In the genomic region with DNA sequence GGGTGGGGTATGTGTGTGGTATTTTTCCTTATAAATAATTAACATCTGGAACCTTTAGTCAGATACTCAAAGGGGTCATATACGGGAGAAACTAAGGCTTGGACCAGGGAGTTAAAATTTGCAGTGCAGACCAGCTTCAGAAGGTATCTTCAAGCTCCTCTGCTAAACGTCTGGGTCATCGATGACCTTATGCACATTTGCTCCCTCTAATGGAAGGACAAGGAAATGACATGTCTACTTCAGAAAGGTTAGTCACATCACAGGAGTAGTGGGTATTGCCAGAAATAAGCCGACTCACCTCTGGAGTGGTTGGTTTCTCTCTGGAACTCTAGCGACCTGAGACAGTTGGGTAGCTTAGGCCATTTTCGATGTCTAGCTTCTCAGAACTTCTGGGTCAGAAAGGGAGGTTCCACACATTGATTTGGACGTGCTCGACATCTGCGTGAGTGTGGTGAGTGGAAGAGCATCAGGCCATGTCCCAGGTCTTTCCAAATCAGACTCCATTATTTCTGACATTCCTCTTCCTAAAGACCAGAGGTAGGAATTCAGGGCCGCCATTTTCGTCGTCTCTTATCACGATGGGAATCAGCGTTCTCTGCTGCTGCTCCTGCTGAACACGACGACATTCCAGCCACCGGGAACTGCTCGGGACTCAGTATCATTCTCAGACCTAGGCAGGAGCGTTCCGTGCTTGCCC, we compare ENCODE assay signal across 9 cellular contexts. TPM values are rescaled to one million over a fixed set of nuclear protein-coding genes. Genes with fewer than 3 reads are reported as not detected.
DNase-seq lines count a peak whose midpoint lies in the region; ATAC-seq and TF ChIP-seq lines count a peak whose summit lies in the region.
"Had no signal": no experiment of that assay in that cellular context is flagged by ENCODE, and none has a peak within 500 bp of the region (broad histone marks: within the 10 kb centered on the region; RNA-seq: fewer than 3 reads in every experiment).

No MANE protein-coding gene starts in this region.

- intact Hi-C loops in right lobe of liver (cut with DNase I), result loop anchor here (5.0 to 10.0 kb wide), 3 partner anchors 98 to 150 kb away; no protein-coding TSS in a partner anchor

- H3K4me2 ChIP-seq in SK-N-SH, result no peak overlapping the region
- H3K4me2 ChIP-seq: BLaER1 treated with 17β-estradiol and CSF1 and Interleukin-3, amounts not matched to agents 10 nM and 100 nM had no signal

- H3K79me2 ChIP-seq in SK-N-SH (ENCODE audit: insufficient read depth), result no peaks in the 10 kb centered on the region

- no peak overlapping the region for H3K27ac ChIP-seq in SK-N-SH (ENCODE audit: low read depth in 2 of 2, low read length in 1 of 2)
- H3K27ac ChIP-seq in coronary artery, result no peak overlapping the region
- H3K27ac ChIP-seq in right lobe of liver, result no peak overlapping the region
- peak overlapping the region in 2 of 4 donors; percentile 11 to 41 for H3K27ac ChIP-seq in upper lobe of left lung
- H3K27ac ChIP-seq: BLaER1 treated with 17β-estradiol and CSF1 and Interleukin-3, amounts not matched to agents 10 nM and 100 nM had no signal

- WGBS in SK-N-SH (ENCODE audit: low lambda C conversion rate), result 64% methylated on average over 18 of the region's 20 CpGs
- 7% methylated on average over 7 of the region's 20 CpGs for WGBS in right lobe of liver (ENCODE audit: insufficient coverage, low coverage, low lambda C conversion rate, missing lambda C conversion rate)
- 59 to 67% methylated on average over 16 to 20 of the region's 20 CpGs for WGBS in upper lobe of left lung, 2 donors

- CTCF ChIA-PET in SK-N-SH (lab: Yijun Ruan, JAX), result interaction anchor here (0.5 to 6.6 kb wide), 45 partner anchors 9 to 404 kb away, joined by 3 to 123 read pairs (median 5); a partner anchor contains a TSS

- H3K27me3 ChIP-seq in SK-N-SH (ENCODE audit: insufficient read depth) (no peaks in the 10 kb centered on the region), right lobe of liver (no peaks in the 10 kb centered on the region), upper lobe of left lung (no peaks in the 10 kb centered on the region)
- H3K27me3 ChIP-seq: BLaER1 treated with 17β-estradiol and CSF1 and Interleukin-3, amounts not matched to agents 10 nM and 100 nM had no signal

- H3K9ac ChIP-seq in SK-N-SH, result no peak overlapping the region
- H3K9ac ChIP-seq: BLaER1 treated with 17β-estradiol and CSF1 and Interleukin-3, amounts not matched to agents 10 nM and 100 nM had no signal

- no peaks in the 10 kb centered on the region; a peak in 2 of 4 replicates for H3K4me1 ChIP-seq in SK-N-SH (ENCODE audit: control insufficient read depth in 1 of 2, insufficient read depth in 2 of 2, low read depth in 1 of 2, low read length in 1 of 2)
- no peaks in the 10 kb centered on the region for H3K4me1 ChIP-seq in right lobe of liver
- H3K4me1 ChIP-seq in upper lobe of left lung, result peaks cover 9 to 31% (median 20%) of the 10 kb centered on the region in 4 donors

- H2AFZ ChIP-seq in SK-N-SH (ENCODE audit: low read depth), result no peak overlapping the region

- POLR2A ChIA-PET in SK-N-SH (lab: Yijun Ruan, JAX), result no interaction called here

- ATAC-seq in right lobe of liver (peak; percentile 84 to 90 (median 88)), upper lobe of left lung (ENCODE audit: low FRiP score in 2 of 2) (peak; percentile 83 to 84)

- TF ChIP-seq RAD21 in SK-N-SH (IDR thresholded peaks at IDR 0.05; ENCODE audit: low read length), result peak; percentile 76

- H3K9me3 ChIP-seq in SK-N-SH (no peaks in the 10 kb centered on the region), right lobe of liver (no peaks in the 10 kb centered on the region), upper lobe of left lung (no peaks in the 10 kb centered on the region)
- H3K9me3 ChIP-seq: BLaER1 treated with 17β-estradiol and CSF1 and Interleukin-3, amounts not matched to agents 10 nM and 100 nM had no signal

- H4K20me1 ChIP-seq in SK-N-SH (ENCODE audit: insufficient read depth), result no peaks in the 10 kb centered on the region
- H4K20me1 ChIP-seq: BLaER1 treated with 17β-estradiol and CSF1 and Interleukin-3, amounts not matched to agents 10 nM and 100 nM had no signal

- TF ChIP-seq POLR2A in right lobe of liver (IDR thresholded peaks at IDR 0.05) (no peak), upper lobe of left lung (IDR thresholded peaks at IDR 0.05) (no peak)

- no peak for TF ChIP-seq EP300 in SK-N-SH (IDR thresholded peaks at IDR 0.05; ENCODE audit: borderline replicate concordance in 1 of 2, low read depth in 1 of 2, low read length in 1 of 2)
- TF ChIP-seq EP300 in upper lobe of left lung (IDR thresholded peaks at IDR 0.05), result no peak

- no peaks in the 10 kb centered on the region for H3K36me3 ChIP-seq in SK-N-SH (replicated peaks in 1 of 2; ENCODE audit: control insufficient read depth in 1 of 2, insufficient read depth in 2 of 2, low read length in 1 of 2)
- H3K36me3 ChIP-seq in right lobe of liver, result no peaks in the 10 kb centered on the region
- no peaks in the 10 kb centered on the region for H3K36me3 ChIP-seq in upper lobe of left lung
- H3K36me3 ChIP-seq: BLaER1 treated with 17β-estradiol and CSF1 and Interleukin-3, amounts not matched to agents 10 nM and 100 nM had no signal

- peak; percentile 70 for TF ChIP-seq CTCF in SK-N-SH (IDR thresholded peaks at IDR 0.05)
- peak; percentile 56 for TF ChIP-seq CTCF in coronary artery (IDR thresholded peaks at IDR 0.05)
- peak; percentile 65 to 74 (median 70) for TF ChIP-seq CTCF in right lobe of liver (IDR thresholded peaks at IDR 0.05)
- peak; percentile 58 to 84 (median 78) for TF ChIP-seq CTCF in upper lobe of left lung (IDR thresholded peaks at IDR 0.05)

- no peaks in the 10 kb centered on the region for H3F3A ChIP-seq in SK-N-SH (replicated peaks; ENCODE audit: insufficient read depth)

- H3K4me3 ChIP-seq in SK-N-SH (ENCODE audit: low read depth in 2 of 2, low read length in 1 of 2) (no peak overlapping the region; a peak in 1 of 4 replicates), coronary artery (no peak overlapping the region), right lobe of liver (no peak overlapping the region), upper lobe of left lung (no peak overlapping the region)
- H3K4me3 ChIP-seq: BLaER1 treated with 17β-estradiol and CSF1 and Interleukin-3, amounts not matched to agents 10 nM and 100 nM had no signal

- H3K9me2 ChIP-seq in SK-N-SH, result no peaks in the 10 kb centered on the region

- DNase-seq in SIG-M5 treated with dmso at 0.1 percent for 504 hours (lab: John Stamatoyannopoulos, UW; ENCODE audit: unreplicated experiment) (peak; percentile 88), SIG-M5 (lab: John Stamatoyannopoulos, UW) (no peak), H4 (ENCODE audit: low spot score) (peak; percentile 87), NCI-H1105 treated with DMSO at 0.1 percent for 48 hours (lab: John Stamatoyannopoulos, UW) (peak; percentile 87), SK-N-SH (peak; percentile 75), coronary artery (ENCODE audit: low spot score) (no peak), right lobe of liver (no peak), upper lobe of left lung (no peak)

TF ChIP-seq in SK-N-SH, 30 proteins besides CTCF, POLR2A, EP300 and RAD21:
- TF ChIP-seq, protein P1, sequence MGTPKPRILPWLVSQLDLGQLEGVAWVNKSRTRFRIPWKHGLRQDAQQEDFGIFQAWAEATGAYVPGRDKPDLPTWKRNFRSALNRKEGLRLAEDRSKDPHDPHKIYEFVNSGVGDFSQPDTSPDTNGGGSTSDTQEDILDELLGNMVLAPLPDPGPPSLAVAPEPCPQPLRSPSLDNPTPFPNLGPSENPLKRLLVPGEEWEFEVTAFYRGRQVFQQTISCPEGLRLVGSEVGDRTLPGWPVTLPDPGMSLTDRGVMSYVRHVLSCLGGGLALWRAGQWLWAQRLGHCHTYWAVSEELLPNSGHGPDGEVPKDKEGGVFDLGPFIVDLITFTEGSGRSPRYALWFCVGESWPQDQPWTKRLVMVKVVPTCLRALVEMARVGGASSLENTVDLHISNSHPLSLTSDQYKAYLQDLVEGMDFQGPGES (IDR thresholded peaks at IDR 0.05; ENCODE audit: low read depth, low read length), result no peak
- TF ChIP-seq SMC3 (IDR thresholded peaks at IDR 0.05; ENCODE audit: low read depth, low read length), result peak; percentile 77

RNA-seq across cellular contexts. Expression of a gene that starts 31.8 kb away (rescaled TPM):
- total RNA-seq in H4 (2014; rRNA removed; shearing (Covaris generic)), result 5.1 and 8.1 TPM in 2 replicates
- polyA plus RNA-seq in SK-N-SH (2012; rRNA removed), result 2.4 and 3.1 TPM in 2 replicates
- polyA plus RNA-seq in SK-N-SH (2012; cell fraction: cytosol; rRNA removed), result 3.1 and 3.7 TPM in 2 replicates
- 3.7 and 12.4 TPM in 2 replicates for polyA plus RNA-seq in SK-N-SH (2012; cell fraction: nucleus; rRNA removed)
- total RNA-seq in right lobe of liver (1 to 10 TPM; 3.5 to 7.9 (median 5.5) TPM), upper lobe of left lung (10 to 100 TPM; 11.7 to 41.5 (median 21.3) TPM)

Comparison
In these comparisons a context has a peak if more than half of its experiments do, and no peak if none do; other contexts are left out.
1. DNase-seq: peak in SIG-M5 treated with dmso at 0.1 percent for 504 hours (single experiment), H4 (single experiment), NCI-H1105 treated with DMSO at 0.1 percent for 48 hours (single experiment) and SK-N-SH (single experiment); none in SIG-M5 (single experiment), coronary artery (single experiment), right lobe of liver (0 of 3) and upper lobe of left lung (0 of 2).
2. Peak in every context shown above with its lines, with median percentiles within 50 percentile points of each other: CTCF ChIP-seq.